Comparison of ENCODE assay signal across 1 cellular context in genomic region chr6:26595669-26596269, GRCh38.
A peak's percentile ranks its signal among the peaks of the same experiment; 100 is the strongest.
TF ChIP-seq lines count a peak whose summit lies in the region.

No MANE protein-coding gene starts in this region.

TF ChIP-seq in GM12878, 131 proteins besides CTCF, POLR2A, EP300 and RAD21 (continued from another document):
- TF ChIP-seq RELB (IDR thresholded peaks at IDR 0.05; ENCODE audit: low read depth), result no peak
- peak; percentile 37; the same call in 1 of the 2 replicates for TF ChIP-seq RUNX3 (IDR thresholded peaks at IDR 0.05; ENCODE audit: low read length)
- no peak for TF ChIP-seq ZBTB4 (CRISPR knock-in tag; IDR thresholded peaks at IDR 0.05)
- no peak for TF ChIP-seq CHD1 (IDR thresholded peaks at IDR 0.05; ENCODE audit: low read depth, low read length)
- no peak for TF ChIP-seq HSF1 (IDR thresholded peaks at IDR 0.05; ENCODE audit: low read depth, low read length)
- peak; percentile 65 for TF ChIP-seq CREB1 (IDR thresholded peaks at IDR 0.05; ENCODE audit: low read depth)
- no peak for TF ChIP-seq CBX3 (IDR thresholded peaks at IDR 0.05; ENCODE audit: borderline replicate concordance, low read depth)
- peak; percentile 80 for TF ChIP-seq SMC3 (IDR thresholded peaks at IDR 0.05; ENCODE audit: borderline replicate concordance, low read length)
- no peak for TF ChIP-seq KLF5 (IDR thresholded peaks at IDR 0.05; ENCODE audit: partially characterized antibody)
- TF ChIP-seq BHLHE40 (IDR thresholded peaks at IDR 0.05; ENCODE audit: borderline replicate concordance in 1 of 2, low read depth in 2 of 2, low read length in 1 of 2), result no peak
- TF ChIP-seq E2F4 (IDR thresholded peaks at IDR 0.05; ENCODE audit: low read depth, low read length), result peak; percentile 65
- TF ChIP-seq IRF5 (IDR thresholded peaks at IDR 0.05; ENCODE audit: borderline replicate concordance), result no peak
- peak; percentile 40 for TF ChIP-seq E4F1 (IDR thresholded peaks at IDR 0.05; ENCODE audit: borderline replicate concordance, partially characterized antibody)
- no peak for TF ChIP-seq SMAD5 (IDR thresholded peaks at IDR 0.05; ENCODE audit: low read depth)
- TF ChIP-seq IKZF1 (conservative IDR thresholded peaks at IDR 0.05), result peak; percentile 71
- 0 out of 2 replicates have a peak, but pooled peaks have one; percentile 50 for TF ChIP-seq NBN (IDR thresholded peaks at IDR 0.05)
- no peak for TF ChIP-seq SUZ12 (IDR thresholded peaks at IDR 0.05; ENCODE audit: unreplicated experiment)
- no peak for TF ChIP-seq E2F8 (IDR thresholded peaks at IDR 0.05; ENCODE audit: low read depth, partially characterized antibody)
- no peak for TF ChIP-seq USF1 (IDR thresholded peaks at IDR 0.05; ENCODE audit: borderline replicate concordance, extremely low read length, insufficient read depth, low read depth, low read length)
- TF ChIP-seq BACH1 (IDR thresholded peaks at IDR 0.05; ENCODE audit: borderline replicate concordance), result no peak
- peak; percentile 84 for TF ChIP-seq YY1 (IDR thresholded peaks at IDR 0.05; ENCODE audit: low read depth, low read length)
- no peak for TF ChIP-seq ZBTB40 (IDR thresholded peaks at IDR 0.05; ENCODE audit: borderline replicate concordance)
- TF ChIP-seq ZNF24 (IDR thresholded peaks at IDR 0.05), result peak; percentile 91
- TF ChIP-seq RCOR1 (conservative IDR thresholded peaks at IDR 0.05; ENCODE audit: low read depth, low read length), result no peak
- no peak for TF ChIP-seq PAX5 (IDR thresholded peaks at IDR 0.05; ENCODE audit: borderline replicate concordance, low read depth, low read length)
- no peak for TF ChIP-seq WRNIP1 (IDR thresholded peaks at IDR 0.05; ENCODE audit: borderline replicate concordance, low read depth, low read length)
